ENCODE assay signal across 6 cellular contexts in genomic region chr19:47746129-47746528, GRCh38. TPM values are rescaled to one million over a fixed set of nuclear protein-coding genes. Genes with fewer than 3 reads are reported as not detected.
DNase-seq lines count a peak whose midpoint lies in the region; TF ChIP-seq lines count a peak whose summit lies in the region.
"Not testable (repeated sequence)": the region's sequence is repeated elsewhere in the genome, so short reads cannot be mapped to it uniquely, and the experiment has no call there.

No MANE protein-coding gene starts in this region.

- not testable (repeated sequence) for H3K27ac ChIP-seq in brain microvascular endothelial cell, cardiac muscle cell
- H3K27ac ChIP-seq in neural cell (ENCODE audit: low read length) (peak overlapping the region; percentile 91), tibial nerve (peak overlapping the region in 2 of 4 donors; percentile 96 to 99)

- not testable (repeated sequence) for H2AFZ ChIP-seq in neural cell (ENCODE audit: low read depth, low read length)

- peaks cover 12% of the 10 kb centered on the region for H3K79me2 ChIP-seq in neural cell (replicated peaks; ENCODE audit: insufficient read depth, low read length)

- not testable (repeated sequence) for H3F3A ChIP-seq in neural cell (ENCODE audit: insufficient read depth, low read length, poor library complexity, severe bottlenecking)

- not testable (repeated sequence) for TF ChIP-seq RAD21 in neural cell (conservative IDR thresholded peaks at IDR 0.05)

- not testable (repeated sequence) for TF ChIP-seq CTCF in brain microvascular endothelial cell (IDR thresholded peaks at IDR 0.05; ENCODE audit: low read depth, low read length, missing control alignments); cardiac muscle cell (IDR thresholded peaks at IDR 0.05; ENCODE audit: low read depth, low read length); neural cell (IDR thresholded peaks at IDR 0.05; ENCODE audit: poor library complexity, severe bottlenecking); tibial nerve (IDR thresholded peaks at IDR 0.05)

- peaks cover 17% of the 10 kb centered on the region for H3K36me3 Mint-ChIP-seq in T-helper 1 cell treated with Interleukin-12 subunit alpha and Interleukin-12 subunit beta and Interleukin-4 antibody, amounts not matched to agents 30 μg/mL and 1 μg/mL, for 36 hours (ENCODE audit: low read depth)

- in situ Hi-C loops in brain microvascular endothelial cell (cut with HindIII; ENCODE audit: low pct_ligation_motif_present, low sequenced_read_pairs): not testable (repeated sequence)

- H4K20me1 ChIP-seq in neural cell (ENCODE audit: insufficient read depth): not testable (repeated sequence)

- TF ChIP-seq EP300 in neural cell (conservative IDR thresholded peaks at IDR 0.05; ENCODE audit: poor library complexity, severe bottlenecking); tibial nerve (IDR thresholded peaks at IDR 0.05): not testable (repeated sequence)

- H3K9me3 ChIP-seq in cardiac muscle cell (ENCODE audit: low read depth); neural cell (ENCODE audit: low read length); tibial nerve: not testable (repeated sequence)

- peak overlapping the region; percentile 99 for H3K4me3 Mint-ChIP-seq in T-helper 1 cell treated with Interleukin-12 subunit alpha and Interleukin-12 subunit beta and Interleukin-4 antibody, amounts not matched to agents 30 μg/mL and 1 μg/mL, for 36 hours

- H3K9me3 Mint-ChIP-seq in T-helper 1 cell treated with Interleukin-12 subunit alpha and Interleukin-12 subunit beta and Interleukin-4 antibody, amounts not matched to agents 30 μg/mL and 1 μg/mL, for 36 hours: not testable (repeated sequence)

- not testable (repeated sequence) for H3K4me1 ChIP-seq in cardiac muscle cell (ENCODE audit: low read depth)
- H3K4me1 ChIP-seq in tibial nerve: peaks cover 0 to 61% (median 31%) of the 10 kb centered on the region in 4 donors

- peak overlapping the region; percentile 91 for H3K9ac ChIP-seq in neural cell (ENCODE audit: low read length)

- H3K27me3 ChIP-seq in H7 (ENCODE audit: control insufficient read depth, insufficient read depth, low read length); brain microvascular endothelial cell (replicated peaks); cardiac muscle cell; neural cell (ENCODE audit: insufficient read depth, low read depth, low read length); tibial nerve: not testable (repeated sequence)

- peaks cover 28% of the 10 kb centered on the region for H3K4me1 Mint-ChIP-seq in T-helper 1 cell treated with Interleukin-12 subunit alpha and Interleukin-12 subunit beta and Interleukin-4 antibody, amounts not matched to agents 30 μg/mL and 1 μg/mL, for 36 hours (ENCODE audit: low read depth)

- DNase-seq in H7; brain microvascular endothelial cell; cardiac muscle cell (ENCODE audit: low read depth in 1 of 2, low spot score in 1 of 2); tibial nerve (ENCODE audit: low spot score in 2 of 2): not testable (repeated sequence)

- H3K27me3 Mint-ChIP-seq in T-helper 1 cell treated with Interleukin-12 subunit alpha and Interleukin-12 subunit beta and Interleukin-4 antibody, amounts not matched to agents 30 μg/mL and 1 μg/mL, for 36 hours (ENCODE audit: low read depth): not testable (repeated sequence)

- H3K27ac Mint-ChIP-seq in T-helper 1 cell treated with Interleukin-12 subunit alpha and Interleukin-12 subunit beta and Interleukin-4 antibody, amounts not matched to agents 30 μg/mL and 1 μg/mL, for 36 hours: peak overlapping the region; percentile 76

- peak overlapping the region; percentile 62 for H3K4me2 ChIP-seq in neural cell (ENCODE audit: low read length)

- TF ChIP-seq POLR2A in tibial nerve (IDR thresholded peaks at IDR 0.05): not testable (repeated sequence)

- not testable (repeated sequence) for H3K9me2 ChIP-seq in neural cell (ENCODE audit: insufficient read depth, low read length)

- 68 to 77% methylated on average over 17 of the region's 17 CpGs for WGBS in tibial nerve, 2 donors

- H3K36me3 ChIP-seq in H7 (replicated peaks; ENCODE audit: control insufficient read depth, insufficient read depth, low read length) (peaks cover 22% of the 10 kb centered on the region), brain microvascular endothelial cell (replicated peaks) (peaks cover 46% of the 10 kb centered on the region), tibial nerve (peaks cover 3 to 51% (median 22%) of the 10 kb centered on the region in 3 donors)
- not testable (repeated sequence) for H3K36me3 ChIP-seq in cardiac muscle cell; neural cell (ENCODE audit: insufficient read depth, low read length)

- H3K4me3 ChIP-seq in H7 (ENCODE audit: insufficient read depth, low read depth, low read length) (peak overlapping the region; percentile 71), brain microvascular endothelial cell (ENCODE audit: low read depth, low read length) (peak overlapping the region; percentile 85), cardiac muscle cell (peak overlapping the region; percentile 68), neural cell (ENCODE audit: low read length) (peak overlapping the region; percentile 82), tibial nerve (peak overlapping the region; percentile 51 to 92 (median 85))

RNA-seq across cellular contexts. Expression of gene NOP53, which starts 0.8 kb away (rescaled TPM):
- total RNA-seq in H7 (2014; rRNA removed; shearing (Covaris generic)): 155 and 167 TPM in 2 replicates
- 149 and 278 TPM in 2 replicates for total RNA-seq in cardiac muscle cell
- 81.8 and 112 TPM in 2 replicates for polyA plus RNA-seq in cardiac muscle cell
- 65.0 and 87.0 TPM in 2 replicates for polyA plus RNA-seq in neural cell
- polyA minus RNA-seq in neural cell: 61.8 and 147 TPM in 2 replicates
- 100 to 1,000 TPM; 320 to 532 (median 408) TPM for total RNA-seq in tibial nerve

RNA-seq across cellular contexts. Expression of gene SELENOW, which starts 32.4 kb away (rescaled TPM):
- total RNA-seq in H7 (2014; rRNA removed; shearing (Covaris generic)): 752 and 1,115 TPM in 2 replicates
- total RNA-seq in cardiac muscle cell: 1,194 and 1,690 TPM in 2 replicates
- polyA plus RNA-seq in cardiac muscle cell: 1,855 and 2,152 TPM in 2 replicates
- polyA plus RNA-seq in neural cell: 811 and 902 TPM in 2 replicates
- 227 and 240 TPM in 2 replicates for polyA minus RNA-seq in neural cell
- 100 to 1,000 TPM; 495 to 841 (median 572) TPM for total RNA-seq in tibial nerve

RNA-seq across cellular contexts. Expression of gene EHD2, which starts 32.9 kb away (rescaled TPM):
- 6.2 and 7.5 TPM in 2 replicates for total RNA-seq in H7 (2014; rRNA removed; shearing (Covaris generic))
- total RNA-seq in cardiac muscle cell (0.95 and 2.1 TPM in 2 replicates), tibial nerve (100 to 1,000 TPM; 128 to 196 (median 159) TPM)
- polyA plus RNA-seq in cardiac muscle cell (0.64 and 2.7 TPM in 2 replicates), neural cell (not detected in 2 replicates)
- polyA minus RNA-seq in neural cell: not detected in 2 replicates

RNA-seq across cellular contexts. Expression of gene TPRX1, which starts 58.2 kb away (rescaled TPM):
- total RNA-seq in H7 (2014; rRNA removed; shearing (Covaris generic)): not detected in 2 replicates
- total RNA-seq in cardiac muscle cell (not detected in 2 replicates), tibial nerve (not detected)
- polyA plus RNA-seq in cardiac muscle cell (not detected in 2 replicates), neural cell (not detected in 2 replicates)
- polyA minus RNA-seq in neural cell: not detected in 2 replicates

Comparison
In these comparisons a context has a peak if more than half of its experiments do, and no peak if none do; other contexts are left out.
1. RNA of gene EHD2, which starts 32.9 kb away (total RNA-seq): 128 to 196 TPM in tibial nerve; 6.2 to 7.5 TPM in H7 and 0.95 to 2.1 TPM in cardiac muscle cell; every median in the first group is over 10 times any median in the second.
2. Peak in every context shown above with its lines, with median percentiles within 50 percentile points of each other: H3K4me3 ChIP-seq.